1 cellular context compared by ENCODE assay signal in genomic region chr10:120578890-120579289, GRCh38.
TF ChIP-seq lines count a peak whose summit lies in the region.

No MANE protein-coding gene starts in this region.

TF ChIP-seq in GM23338, 12 proteins besides CTCF, POLR2A, EP300 and RAD21 (continued from another document):
- no peak for TF ChIP-seq ZNF462 (CRISPR knock-in tag; IDR thresholded peaks at IDR 0.05)
- TF ChIP-seq EZH2 (IDR thresholded peaks at IDR 0.05; ENCODE audit: low read depth, unreplicated experiment) = no peak
- no peak for TF ChIP-seq REST (IDR thresholded peaks at IDR 0.05; ENCODE audit: unreplicated experiment)
- TF ChIP-seq JUNB (IDR thresholded peaks at IDR 0.05; ENCODE audit: unreplicated experiment) = no peak
- no peak for TF ChIP-seq CREB1 (CRISPR knock-in tag; IDR thresholded peaks at IDR 0.05; ENCODE audit: low read depth)
TF ChIP-seq in GM23338: peak in this region for 0.
